ENCODE assay signal across 19 cellular contexts in the genomic region with DNA sequence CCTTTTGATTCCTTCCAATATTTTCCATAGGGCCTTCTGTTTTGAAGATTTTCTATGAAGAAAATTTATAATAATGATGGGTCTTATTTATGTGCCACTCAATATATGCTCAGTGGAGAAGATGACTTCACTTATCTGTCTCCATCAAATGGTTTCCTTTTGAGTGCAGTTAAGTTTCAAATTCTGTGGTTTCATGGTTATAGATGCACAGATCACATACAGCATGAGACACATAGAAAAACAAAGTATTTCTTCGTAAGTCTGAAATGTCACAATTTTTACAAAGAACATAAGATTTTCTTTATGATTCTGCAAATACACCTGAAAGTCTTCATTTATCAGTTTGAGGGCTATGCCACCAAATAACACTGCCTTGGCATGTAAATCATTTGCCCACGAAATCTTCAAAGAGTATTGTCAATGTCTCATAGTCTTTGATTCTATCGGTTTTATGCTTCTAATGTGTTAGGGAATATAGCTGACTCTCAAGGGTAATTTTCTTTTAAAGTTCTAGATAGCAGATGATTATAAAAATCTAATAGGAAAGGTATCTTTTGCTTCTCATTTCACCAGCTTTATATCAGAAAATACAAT. TPM values are rescaled to one million over a fixed set of nuclear protein-coding genes. Genes with fewer than 3 reads are reported as not detected.
A peak's percentile ranks its signal among the peaks of the same experiment; 100 is the strongest.
DNase-seq lines count a peak whose midpoint lies in the region; ATAC-seq and TF ChIP-seq lines count a peak whose summit lies in the region.
"Had no signal": no experiment of that assay in that cellular context is flagged by ENCODE, and none has a peak within 500 bp of the region (broad histone marks: within the 10 kb centered on the region; RNA-seq: fewer than 3 reads in every experiment).

No MANE protein-coding gene starts in this region.

- peak overlapping the region; percentile 34 for H3K4me3 Mint-ChIP-seq in activated CD4-positive, alpha-beta T cell treated with anti-CD3 and anti-CD28 coated beads, Interleukin-2, amount 10 ng/mL, durations not matched to agents 24 days and 14 days
- H3K4me3 Mint-ChIP-seq in CD4-positive, CD25-positive, alpha-beta regulatory T cell, result peak overlapping the region in 3 of 4 donors; percentile 9 to 40 (median 38)
- H3K4me3 Mint-ChIP-seq in T-helper 17 cell, result no peak overlapping the region
- H3K4me3 Mint-ChIP-seq: CD14-positive monocyte had no signal

- no peaks in the 10 kb centered on the region for H3K79me1 ChIP-seq in mesenchymal stem cell (replicated peaks; ENCODE audit: low read length, poor library complexity, severe bottlenecking)

- H2BK15ac ChIP-seq in mesenchymal stem cell (ENCODE audit: low read depth, poor library complexity, severe bottlenecking), result no peak overlapping the region

- no peak overlapping the region for H3K4me2 ChIP-seq in mesenchymal stem cell (ENCODE audit: low read length, poor library complexity, severe bottlenecking)
- H3K4me2 ChIP-seq: A549 had no signal

- peaks cover 25% of the 10 kb centered on the region for H3K4me1 ChIP-seq in CD4-positive, CD25-positive, alpha-beta regulatory T cell (ENCODE audit: control insufficient read depth, insufficient read depth, low read length, poor library complexity, severe bottlenecking)
- H3K4me1 ChIP-seq in mesenchymal stem cell (ENCODE audit: control insufficient read depth, insufficient read depth, low read depth, low read length), result no peaks in the 10 kb centered on the region
- H3K4me1 ChIP-seq: A549 had no signal

- peak; percentile 67 to 82 for ATAC-seq in CD4-positive, CD25-positive, alpha-beta regulatory T cell (ENCODE audit: low read depth in 2 of 2)
- ATAC-seq in T-helper 17 cell, result peak; percentile 54

- no peak overlapping the region for H3K23ac ChIP-seq in mesenchymal stem cell (ENCODE audit: low read length in 2 of 2)

- no peak overlapping the region for H2AFZ ChIP-seq in mesenchymal stem cell (ENCODE audit: low read depth, low read length)
- H2AFZ ChIP-seq: GM23248 had no signal

- no peak overlapping the region for H2BK12ac ChIP-seq in mesenchymal stem cell (ENCODE audit: low read length in 2 of 2)

- peak overlapping the region; percentile 7 for H3K27ac ChIP-seq in CD4-positive, CD25-positive, alpha-beta regulatory T cell (ENCODE audit: insufficient read depth, low read length, poor library complexity, severe bottlenecking)
- H3K27ac ChIP-seq in mesenchymal stem cell (ENCODE audit: low read length, poor library complexity, severe bottlenecking), result no peak overlapping the region
- H3K27ac ChIP-seq: A549, GM23248 had no signal

- no peak overlapping the region for H3K9ac ChIP-seq in mesenchymal stem cell (ENCODE audit: low read length)
- H3K9ac ChIP-seq: GM23248 had no signal

- DNase-seq in activated CD4-positive, alpha-beta T cell treated with anti-CD3 and anti-CD28 coated beads, Interleukin-2, amount 10 ng/mL, durations not matched to agents 24 days and 14 days, result peak; percentile 57
- no peak for DNase-seq in activated CD4-positive, alpha-beta T cell treated with anti-CD3 and anti-CD28 coated beads, Interleukin-2, amount 50 U/mL, for 48 hours
- peak in 2 of 3 donors; percentile 31 to 84 for DNase-seq in CD4-positive, CD25-positive, alpha-beta regulatory T cell
- no peak for DNase-seq in T-helper 17 cell
- peak; percentile 12 for DNase-seq in foreskin melanocyte
- DNase-seq in mesenchymal stem cell, result no peak
- DNase-seq in NCI-H2107 (lab: John Stamatoyannopoulos, UW), result no peak
- no peak for DNase-seq in GM20000 (ENCODE audit: low spot score)
- DNase-seq: DMS79 treated with DMSO at 0.1 percent for 48 hours, GM23248, NCI-H1436 treated with DMSO at 0.1 percent for 48 hours, NCI-H2081 treated with DMSO at 0.1 percent for 48 hours, NCI-H2227 treated with DMSO at 0.1 percent for 48 hours, NCI-H524 treated with DMSO at 0.1 percent for 48 hours, OCI-M1, RPMI8226 had no signal

- no peak overlapping the region for H3K4ac ChIP-seq in mesenchymal stem cell (ENCODE audit: low read depth in 1 of 2, low read length in 2 of 2)

- H4K91ac ChIP-seq in mesenchymal stem cell (ENCODE audit: low read length), result no peak overlapping the region

- H2BK120ac ChIP-seq in mesenchymal stem cell (ENCODE audit: low read depth, low read length), result no peak overlapping the region

- no peaks in the 10 kb centered on the region for H3K27me3 ChIP-seq in CD4-positive, CD25-positive, alpha-beta regulatory T cell (ENCODE audit: control insufficient read depth, insufficient read depth, low read length)
- no peaks in the 10 kb centered on the region for H3K27me3 ChIP-seq in mesenchymal stem cell (ENCODE audit: control insufficient read depth in 1 of 2, insufficient read depth in 1 of 2, low read length in 2 of 2)

- intact Hi-C loops in activated CD4-positive, alpha-beta T cell treated with anti-CD3 and anti-CD28 coated beads, Interleukin-2, amount 10 ng/mL, durations not matched to agents 24 days and 14 days (cut with micrococcal nuclease), result loop anchor here (1.0 to 5.0 kb wide), 3 partner anchors 12 to 63 kb away; no protein-coding TSS in a partner anchor

- WGBS in mesenchymal stem cell, result 94% methylated on average over 2 of the region's 3 CpGs

- H3K4me3 ChIP-seq in CD4-positive, CD25-positive, alpha-beta regulatory T cell (ENCODE audit: low read depth, low read length), result peak overlapping the region; percentile 72
- H3K4me3 ChIP-seq in mesenchymal stem cell (ENCODE audit: insufficient read depth in 1 of 2, low read depth in 1 of 2, low read length in 2 of 2), result no peak overlapping the region
- H3K4me3 ChIP-seq: A549, GM23248 had no signal

- no peaks in the 10 kb centered on the region for H3K9me3 ChIP-seq in CD4-positive, CD25-positive, alpha-beta regulatory T cell (ENCODE audit: control insufficient read depth in 2 of 2, low read length in 2 of 2)
- H3K9me3 ChIP-seq in T-helper 17 cell (ENCODE audit: control insufficient read depth, low read length, poor library complexity, severe bottlenecking) (no peaks in the 10 kb centered on the region), mesenchymal stem cell (ENCODE audit: control insufficient read depth, low read length) (no peaks in the 10 kb centered on the region)
- H3K9me3 ChIP-seq: A549 had no signal

- TF ChIP-seq CTCF in GM20000 (IDR thresholded peaks at IDR 0.05; ENCODE audit: extremely low read depth, missing control alignments), result no peak

- peak overlapping the region; percentile 69 for H3K27ac Mint-ChIP-seq in activated CD4-positive, alpha-beta T cell treated with anti-CD3 and anti-CD28 coated beads, Interleukin-2, amount 10 ng/mL, durations not matched to agents 24 days and 14 days
- H3K27ac Mint-ChIP-seq in CD4-positive, CD25-positive, alpha-beta regulatory T cell, result peak overlapping the region in 2 of 3 donors; percentile 34 to 44
- no peak overlapping the region for H3K27ac Mint-ChIP-seq in T-helper 17 cell
- H3K27ac Mint-ChIP-seq: CD14-positive monocyte had no signal

- H4K8ac ChIP-seq in mesenchymal stem cell (ENCODE audit: low read length), result no peak overlapping the region

- peaks cover 9% of the 10 kb centered on the region for H3K9me3 Mint-ChIP-seq in activated CD4-positive, alpha-beta T cell treated with anti-CD3 and anti-CD28 coated beads, Interleukin-2, amount 10 ng/mL, durations not matched to agents 24 days and 14 days
- H3K9me3 Mint-ChIP-seq in CD4-positive, CD25-positive, alpha-beta regulatory T cell, result no peaks in the 10 kb centered on the region

- H2BK5ac ChIP-seq in mesenchymal stem cell (ENCODE audit: low read depth, low read length, poor library complexity, severe bottlenecking), result no peak overlapping the region

- H3K4me1 Mint-ChIP-seq in activated CD4-positive, alpha-beta T cell treated with anti-CD3 and anti-CD28 coated beads, Interleukin-2, amount 10 ng/mL, durations not matched to agents 24 days and 14 days, result peaks cover 37% of the 10 kb centered on the region
- peaks cover 4 to 31% (median 26%) of the 10 kb centered on the region in 4 donors for H3K4me1 Mint-ChIP-seq in CD4-positive, CD25-positive, alpha-beta regulatory T cell
- peaks cover 6% of the 10 kb centered on the region for H3K4me1 Mint-ChIP-seq in T-helper 17 cell
- H3K4me1 Mint-ChIP-seq: CD14-positive monocyte had no signal

- no peak overlapping the region for H3K14ac ChIP-seq in mesenchymal stem cell (ENCODE audit: low read length in 2 of 2)

- H3K36me3 Mint-ChIP-seq in activated CD4-positive, alpha-beta T cell treated with anti-CD3 and anti-CD28 coated beads, Interleukin-2, amount 10 ng/mL, durations not matched to agents 24 days and 14 days (ENCODE audit: low read depth), result no peaks in the 10 kb centered on the region
- H3K36me3 Mint-ChIP-seq in CD4-positive, CD25-positive, alpha-beta regulatory T cell, result no peaks in the 10 kb centered on the region
- H3K36me3 Mint-ChIP-seq in T-helper 17 cell (ENCODE audit: low read depth), result no peaks in the 10 kb centered on the region
- H3K36me3 Mint-ChIP-seq: CD14-positive monocyte had no signal

- H2AK5ac ChIP-seq in mesenchymal stem cell (ENCODE audit: low read length, severe bottlenecking), result no peak overlapping the region

- H3K27me3 Mint-ChIP-seq in activated CD4-positive, alpha-beta T cell treated with anti-CD3 and anti-CD28 coated beads, Interleukin-2, amount 10 ng/mL, durations not matched to agents 24 days and 14 days, result no peaks in the 10 kb centered on the region
- peaks cover 4% of the 10 kb centered on the region for H3K27me3 Mint-ChIP-seq in CD4-positive, CD25-positive, alpha-beta regulatory T cell
- peaks cover 7% of the 10 kb centered on the region for H3K27me3 Mint-ChIP-seq in T-helper 17 cell

- H3K36me3 ChIP-seq in CD4-positive, CD25-positive, alpha-beta regulatory T cell (ENCODE audit: control insufficient read depth, insufficient read depth, low read length), result no peaks in the 10 kb centered on the region
- no peaks in the 10 kb centered on the region for H3K36me3 ChIP-seq in mesenchymal stem cell (ENCODE audit: control insufficient read depth in 1 of 2, insufficient read depth in 2 of 2, low read depth in 1 of 2, low read length in 2 of 2)

- no peak overlapping the region for H3K18ac ChIP-seq in mesenchymal stem cell (ENCODE audit: low read depth in 1 of 2, low read length in 2 of 2)

RNA-seq across cellular contexts. Expression of gene CFAP95, which starts 14.1 kb away (rescaled TPM):
- not detected in 2 replicates for total RNA-seq in activated CD4-positive, alpha-beta T cell treated with anti-CD3 and anti-CD28 coated beads, Interleukin-2, amount 10 ng/mL, durations not matched to agents 24 days and 14 days
- not detected for total RNA-seq in CD4-positive, CD25-positive, alpha-beta regulatory T cell
- 10 to 100 TPM in 1 of 4 donors, not detected in 3; 17.2 TPM for polyA plus RNA-seq in CD4-positive, CD25-positive, alpha-beta regulatory T cell
- total RNA-seq in T-helper 17 cell, result not detected
- not detected for polyA plus RNA-seq in mesenchymal stem cell (2013, experiment 1 of 2)
- polyA plus RNA-seq in mesenchymal stem cell (2013, experiment 2 of 2), result not detected
- total RNA-seq: GM23248, HT1080 had no signal
- polyA plus RNA-seq: CD14-positive monocyte, GM23248 had no signal

Comparison
In these comparisons a context has a peak if more than half of its experiments do, and no peak if none do; other contexts are left out.
1. DNase-seq: peak in activated CD4-positive, alpha-beta T cell treated with anti-CD3 and anti-CD28 coated beads, Interleukin-2, amount 10 ng/mL, durations not matched to agents 24 days and 14 days (single experiment), CD4-positive, CD25-positive, alpha-beta regulatory T cell (2 of 3) and foreskin melanocyte (single experiment); none in activated CD4-positive, alpha-beta T cell treated with anti-CD3 and anti-CD28 coated beads, Interleukin-2, amount 50 U/mL, for 48 hours (0 of 2), T-helper 17 cell (0 of 3), mesenchymal stem cell (single experiment), NCI-H2107 (single experiment) and GM20000 (single experiment).